Comparison of ENCODE assay signal across 10 cellular contexts in genomic region chr12:18864900-18865561, GRCh38.
A peak's percentile ranks its signal among the peaks of the same experiment; 100 is the strongest.
DNase-seq lines count a peak whose midpoint lies in the region; ATAC-seq and TF ChIP-seq lines count a peak whose summit lies in the region.
"Had no signal": no experiment of that assay in that cellular context is flagged by ENCODE, and none has a peak within 500 bp of the region (broad histone marks: within the 10 kb centered on the region; RNA-seq: fewer than 3 reads in every experiment).

No MANE protein-coding gene starts in this region.

- H2BK12ac ChIP-seq in mesenchymal stem cell (ENCODE audit: low read length in 2 of 2): no peak overlapping the region

- H3K14ac ChIP-seq in mesenchymal stem cell (ENCODE audit: low read length in 2 of 2): no peak overlapping the region

- no peaks in the 10 kb centered on the region for H3K9me3 Mint-ChIP-seq in Caco-2 (ENCODE audit: unreplicated experiment)

- no peak overlapping the region for H4K91ac ChIP-seq in mesenchymal stem cell (ENCODE audit: low read length)

- BruUV-seq in mammary epithelial cell (replicated peaks; lab: Mats Ljungman, UMichigan) (no TSS peak), Caco-2 (replicated peaks; lab: Mats Ljungman, UMichigan) (no TSS peak)

- H3K4me2 ChIP-seq in mammary epithelial cell (ENCODE audit: insufficient read depth, low read depth, low read length) (peak overlapping the region; percentile 74), mesenchymal stem cell (ENCODE audit: low read length, poor library complexity, severe bottlenecking) (no peak overlapping the region)

- H3K4me1 ChIP-seq in HUES64 (ENCODE audit: insufficient read depth, low read length): peaks cover 26% of the 10 kb centered on the region
- peaks cover 20% of the 10 kb centered on the region for H3K4me1 ChIP-seq in mammary epithelial cell (ENCODE audit: insufficient read depth, low read length)
- no peaks in the 10 kb centered on the region for H3K4me1 ChIP-seq in mesenchymal stem cell (ENCODE audit: control insufficient read depth, insufficient read depth, low read depth, low read length)
- H3K4me1 ChIP-seq in Caco-2: peaks cover 5% of the 10 kb centered on the region; the same call in 1 of the 2 replicates
- no peaks in the 10 kb centered on the region for H3K4me1 ChIP-seq in mucosa of descending colon (ENCODE audit: low read depth)

- ATAC-seq in mucosa of descending colon: no peak

- intact Hi-C loops in mammary epithelial cell (cut with micrococcal nuclease): loop anchor here (10.0 kb wide), 2 partner anchors 430 to 610 kb away; no protein-coding TSS in a partner anchor
- intact Hi-C loops in Caco-2 (cut with micrococcal nuclease; ENCODE audit: unreplicated experiment): loop anchor here (5.0 to 10.0 kb wide), 2 partner anchors 177 to 780 kb away; no protein-coding TSS in a partner anchor
- intact Hi-C loops in mucosa of descending colon (cut with DNase I, micrococcal nuclease): loop anchor here in 1 of 2 donors (5.0 kb wide), 1 partner anchor 322 kb away; no protein-coding TSS in a partner anchor

- no peak overlapping the region for H4K8ac ChIP-seq in mesenchymal stem cell (ENCODE audit: low read length)

- POLR2A ChIA-PET in BJ (lab: Charles Lee): no interaction called here
- POLR2A ChIA-PET in Caco-2 (lab: Charles Lee): no interaction called here

- H3K79me2 ChIP-seq in mammary epithelial cell (ENCODE audit: insufficient read depth, low read length): peaks cover 3% of the 10 kb centered on the region

- CTCF ChIA-PET in BJ (lab: Yijun Ruan, JAX) (interaction anchor here (1.3 to 2.5 kb wide), 2 partner anchors 317 to 322 kb away, joined by 5 to 7 read pairs; no protein-coding TSS in a partner anchor), mammary epithelial cell (lab: Charles Lee; ENCODE audit: low non-redundant PET) (no interaction called here), Caco-2 (lab: Charles Lee) (no interaction called here)

- H3K27me3 ChIP-seq in BJ (ENCODE audit: control insufficient read depth, insufficient read depth, low read length): no peaks in the 10 kb centered on the region
- H3K27me3 ChIP-seq in HUES64 (ENCODE audit: insufficient read depth, low read length): no peaks in the 10 kb centered on the region
- no peaks in the 10 kb centered on the region for H3K27me3 ChIP-seq in mammary epithelial cell (ENCODE audit: insufficient read depth, low read length)
- no peaks in the 10 kb centered on the region for H3K27me3 ChIP-seq in mesenchymal stem cell (ENCODE audit: control insufficient read depth in 1 of 2, insufficient read depth in 1 of 2, low read length in 2 of 2)
- H3K27me3 ChIP-seq in Caco-2 (replicated peaks; ENCODE audit: control insufficient read depth, insufficient read depth, low read length): no peaks in the 10 kb centered on the region

- TF ChIP-seq CTCF in BJ (IDR thresholded peaks at IDR 0.05; ENCODE audit: insufficient read depth, low read depth, low read length): no peak
- no peak for TF ChIP-seq CTCF in mammary epithelial cell (conservative IDR thresholded peaks at IDR 0.05 in 1 of 2, IDR thresholded peaks at IDR 0.05 in 1 of 2; ENCODE audit: extremely low read depth in 1 of 2, insufficient read depth in 1 of 2, low read depth in 1 of 2, low read length in 2 of 2)
- TF ChIP-seq CTCF in Caco-2 (IDR thresholded peaks at IDR 0.05; ENCODE audit: insufficient read depth in 1 of 2, low read depth in 1 of 2, low read length in 1 of 2, severe bottlenecking in 1 of 2, unreplicated experiment in 1 of 2): no peak
- no peak for TF ChIP-seq CTCF in mucosa of descending colon (IDR thresholded peaks at IDR 0.05)

- H3K23ac ChIP-seq in mesenchymal stem cell (ENCODE audit: low read length in 2 of 2): no peak overlapping the region

- no peak overlapping the region for H2AK5ac ChIP-seq in mesenchymal stem cell (ENCODE audit: low read length, severe bottlenecking)

- H3K4me1 Mint-ChIP-seq in Caco-2 (ENCODE audit: low read depth, unreplicated experiment): peaks cover 6% of the 10 kb centered on the region

- H3K27ac ChIP-seq in HUES64 (ENCODE audit: low read depth, low read length) (peak overlapping the region; percentile 90; the same call in 1 of the 2 replicates), mammary epithelial cell (ENCODE audit: insufficient read depth, low read depth, low read length) (peak overlapping the region; percentile 60), mesenchymal stem cell (ENCODE audit: low read length, poor library complexity, severe bottlenecking) (peak overlapping the region; percentile 24)

- no peak overlapping the region for H3K27ac Mint-ChIP-seq in Caco-2 (ENCODE audit: unreplicated experiment)

- H3K9ac ChIP-seq in HUES64 (ENCODE audit: low read depth, low read length) (no peak overlapping the region), mammary epithelial cell (ENCODE audit: insufficient read depth, low read length) (peak overlapping the region; percentile 31), mesenchymal stem cell (ENCODE audit: low read length) (peak overlapping the region; percentile 63)

- dilution Hi-C loops in mammary epithelial cell (cut with HindIII; ENCODE audit: low sequenced_read_pairs): no loop called here

- no peak overlapping the region for H3K18ac ChIP-seq in mesenchymal stem cell (ENCODE audit: low read depth in 1 of 2, low read length in 2 of 2)

- H3K9me3 ChIP-seq in HUES64 (ENCODE audit: insufficient read depth, low read depth, low read length): peaks cover 11% of the 10 kb centered on the region
- H3K9me3 ChIP-seq in mammary epithelial cell (replicated peaks; ENCODE audit: insufficient read depth, low read length): no peaks in the 10 kb centered on the region
- H3K9me3 ChIP-seq in mesenchymal stem cell (ENCODE audit: control insufficient read depth, low read length): no peaks in the 10 kb centered on the region
- no peaks in the 10 kb centered on the region for H3K9me3 ChIP-seq in Caco-2
- no peaks in the 10 kb centered on the region for H3K9me3 ChIP-seq in mucosa of descending colon

- in situ Hi-C loops in mammary epithelial cell (cut with MboI; ENCODE audit: low sequenced_read_pairs in 2 of 2): loop anchor here (25.0 kb wide), 4 partner anchors 272 to 603 kb away; partner anchors contain the start of genes PIK3C2G (in 1 of the 2) and PLEKHA5 (in 1 of the 2)

- no peak overlapping the region for H3K4me3 Mint-ChIP-seq in Caco-2 (ENCODE audit: unreplicated experiment)

- WGBS in HUES64: 89% methylated on average over 5 of the region's 5 CpGs
- 43% methylated on average over 5 of the region's 5 CpGs for WGBS in mammary epithelial cell (ENCODE audit: low coverage, missing lambda C conversion rate)
- WGBS in mesenchymal stem cell: 68% methylated on average over 4 of the region's 5 CpGs

- no peak overlapping the region for H3K4ac ChIP-seq in mesenchymal stem cell (ENCODE audit: low read depth in 1 of 2, low read length in 2 of 2)

- peaks cover 2% of the 10 kb centered on the region for H3K27me3 Mint-ChIP-seq in Caco-2 (ENCODE audit: insufficient read depth, unreplicated experiment)

- H2BK15ac ChIP-seq in mesenchymal stem cell (ENCODE audit: low read depth, poor library complexity, severe bottlenecking): no peak overlapping the region

- no peaks in the 10 kb centered on the region for H3K79me1 ChIP-seq in mesenchymal stem cell (replicated peaks; ENCODE audit: low read length, poor library complexity, severe bottlenecking)

- H3K36me3 Mint-ChIP-seq in Caco-2 (ENCODE audit: insufficient read depth, unreplicated experiment): no peaks in the 10 kb centered on the region

- H2BK5ac ChIP-seq in mesenchymal stem cell (ENCODE audit: low read depth, low read length, poor library complexity, severe bottlenecking): no peak overlapping the region

- no peaks in the 10 kb centered on the region for H3K36me3 ChIP-seq in BJ (ENCODE audit: control insufficient read depth, insufficient read depth, low read length)
- 0 out of 2 replicates have a peak, but pooled peaks cover 2% of the 10 kb centered on the region for H3K36me3 ChIP-seq in HUES64 (ENCODE audit: insufficient read depth, low read length)
- H3K36me3 ChIP-seq in mammary epithelial cell (ENCODE audit: insufficient read depth, low read length): no peaks in the 10 kb centered on the region
- H3K36me3 ChIP-seq in mesenchymal stem cell (ENCODE audit: control insufficient read depth in 1 of 2, insufficient read depth in 2 of 2, low read depth in 1 of 2, low read length in 2 of 2): no peaks in the 10 kb centered on the region
- H3K36me3 ChIP-seq in Caco-2 (ENCODE audit: control insufficient read depth, insufficient read depth, low read length): no peaks in the 10 kb centered on the region
- H3K36me3 ChIP-seq in mucosa of descending colon (ENCODE audit: low read depth): no peaks in the 10 kb centered on the region

- H2AFZ ChIP-seq in mammary epithelial cell (ENCODE audit: low read depth, low read length) (peak overlapping the region; percentile 72), mesenchymal stem cell (ENCODE audit: low read depth, low read length) (no peak overlapping the region)

- DNase-seq in BJ (ENCODE audit: low read depth) (peak; percentile 54), mammary epithelial cell (peak; percentile 82), mesenchymal stem cell (peak; percentile 49), NCI-H1436 (lab: John Stamatoyannopoulos, UW) (no peak), Caco-2 (no peak), mucosa of descending colon (no peak), ecto neural progenitor cell (ENCODE audit: low spot score) (no peak)
- DNase-seq: anterior cingulate cortex, GOT3 had no signal

- H2BK120ac ChIP-seq in mesenchymal stem cell (ENCODE audit: low read depth, low read length): no peak overlapping the region

- H3K4me3 ChIP-seq in BJ (ENCODE audit: low read depth, low read length): no peak overlapping the region
- H3K4me3 ChIP-seq in HUES64 (ENCODE audit: low read length): no peak overlapping the region
- H3K4me3 ChIP-seq in mammary epithelial cell (replicated peaks in 1 of 3; ENCODE audit: insufficient read depth in 1 of 3, low read depth in 2 of 3, low read length in 3 of 3): no peak overlapping the region
- H3K4me3 ChIP-seq in mesenchymal stem cell (ENCODE audit: insufficient read depth in 1 of 2, low read depth in 1 of 2, low read length in 2 of 2): peak overlapping the region in 1 of 2 experiments; percentile 39
- H3K4me3 ChIP-seq in Caco-2 (ENCODE audit: low read depth, low read length): no peak overlapping the region
- H3K4me3 ChIP-seq in mucosa of descending colon: no peak overlapping the region

- H4K20me1 ChIP-seq in mammary epithelial cell (ENCODE audit: insufficient read depth, low read length): no peaks in the 10 kb centered on the region

Comparison
In these comparisons a context has a peak if more than half of its experiments do, and no peak if none do; other contexts are left out.
1. DNase-seq: peak in BJ (single experiment), mammary epithelial cell (single experiment) and mesenchymal stem cell (single experiment); none in NCI-H1436 (single experiment), Caco-2 (0 of 2), mucosa of descending colon (0 of 3) and ecto neural progenitor cell (single experiment).
2. H3K27ac ChIP-seq: peak in every context shown above with its lines; median percentile 90 in HUES64; 60 in mammary epithelial cell; 24 in mesenchymal stem cell.